8 cellular contexts compared by ENCODE assay signal in genomic region chr14:81453166-81453766, GRCh38. TPM values are rescaled to one million over a fixed set of nuclear protein-coding genes. Genes with fewer than 3 reads are reported as not detected.
DNase-seq lines count a peak whose midpoint lies in the region; ATAC-seq and TF ChIP-seq lines count a peak whose summit lies in the region.

No MANE protein-coding gene starts in this region.

- TF ChIP-seq POLR2A in erythroblast (IDR thresholded peaks at IDR 0.05; ENCODE audit: low read length) (no peak), upper lobe of left lung (IDR thresholded peaks at IDR 0.05) (no peak)

- ATAC-seq in GM18867 (IDR thresholded peaks at IDR 0.05; ENCODE audit: unreplicated experiment) = peak; percentile 74
- ATAC-seq in HG03097 (IDR thresholded peaks at IDR 0.05; ENCODE audit: low FRiP score, unreplicated experiment) = peak; percentile 59
- ATAC-seq in activated CD8-positive, alpha-beta T cell treated with anti-CD3 and anti-CD28 coated beads, Interleukin-2, amount 10 ng/mL, durations not matched to agents 7 days and 5 days = peak; percentile 74
- peak in 1 of 2 donors; percentile 63 for ATAC-seq in upper lobe of left lung (ENCODE audit: low FRiP score in 2 of 2)

- H3K36me3 ChIP-seq in BJ (ENCODE audit: control insufficient read depth, insufficient read depth, low read length) (no peaks in the 10 kb centered on the region), neural cell (ENCODE audit: insufficient read depth, low read length) (no peaks in the 10 kb centered on the region), upper lobe of left lung (no peaks in the 10 kb centered on the region)

- DNase-seq in BJ (ENCODE audit: low read depth) (no peak), NCI-H460 (ENCODE audit: extremely low read depth, low read depth) (peak; percentile 42), erythroblast (lab: John Stamatoyannopoulos, UW) (peak; percentile 74 to 86), upper lobe of left lung (peak in 1 of 2 donors; percentile 36)
- peak; percentile 67 for DNase-seq in activated CD8-positive, alpha-beta T cell treated with anti-CD3 and anti-CD28 coated beads, Interleukin-2, amount 10 ng/mL, durations not matched to agents 7 days and 5 days

- H4K20me1 ChIP-seq in neural cell (ENCODE audit: insufficient read depth) = no peaks in the 10 kb centered on the region

- H3K79me2 ChIP-seq in neural cell (replicated peaks; ENCODE audit: insufficient read depth, low read length) = no peaks in the 10 kb centered on the region

- 19 to 22% methylated on average over 8 of the region's 8 CpGs for WGBS in upper lobe of left lung, 2 donors

- peaks cover 19% of the 10 kb centered on the region for H3K27me3 Mint-ChIP-seq in activated CD8-positive, alpha-beta T cell treated with anti-CD3 and anti-CD28 coated beads, Interleukin-2, amount 10 ng/mL, durations not matched to agents 7 days and 5 days (ENCODE audit: low read depth)

- POLR2A ChIA-PET in BJ (lab: Charles Lee) = no interaction called here
- POLR2A ChIA-PET in activated CD8-positive, alpha-beta T cell treated with anti-CD3 and anti-CD28 coated beads, Interleukin-2, amount 10 ng/mL, durations not matched to agents 7 days and 5 days (lab: Charles Lee) = no interaction called here

- H3K9me2 ChIP-seq in neural cell (ENCODE audit: insufficient read depth, low read length) = no peaks in the 10 kb centered on the region

- H3K9me3 ChIP-seq in neural cell (ENCODE audit: low read length) (no peaks in the 10 kb centered on the region), upper lobe of left lung (no peaks in the 10 kb centered on the region)

- TF ChIP-seq CTCF in BJ (IDR thresholded peaks at IDR 0.05; ENCODE audit: insufficient read depth, low read depth, low read length) (peak; percentile 83), neural cell (IDR thresholded peaks at IDR 0.05; ENCODE audit: poor library complexity, severe bottlenecking) (peak; percentile 83), upper lobe of left lung (IDR thresholded peaks at IDR 0.05) (peak; percentile 64 to 93 (median 84))

- H3K4me3 ChIP-seq in BJ (ENCODE audit: low read depth, low read length) = no peak overlapping the region
- no peak overlapping the region for H3K4me3 ChIP-seq in neural cell (ENCODE audit: low read length)
- H3K4me3 ChIP-seq in upper lobe of left lung = no peak overlapping the region

- CTCF ChIA-PET in BJ (lab: Yijun Ruan, JAX) = interaction anchor here (0.6 to 12.6 kb wide), 22 partner anchors 8 to 267 kb away, joined by 3 to 331 read pairs (median 4); no protein-coding TSS in a partner anchor
- CTCF ChIA-PET in activated CD8-positive, alpha-beta T cell treated with anti-CD3 and anti-CD28 coated beads, Interleukin-2, amount 10 ng/mL, durations not matched to agents 7 days and 5 days (lab: Charles Lee) = interaction anchor here (0.6 to 6.9 kb wide), 15 partner anchors 9 to 466 kb away, joined by 3 to 71 read pairs (median 4); no protein-coding TSS in a partner anchor

- H3K4me2 ChIP-seq in neural cell (ENCODE audit: low read length) = no peak overlapping the region

- H3F3A ChIP-seq in neural cell (ENCODE audit: insufficient read depth, low read length, poor library complexity, severe bottlenecking) = no peaks in the 10 kb centered on the region

- H3K4me1 Mint-ChIP-seq in activated CD8-positive, alpha-beta T cell treated with anti-CD3 and anti-CD28 coated beads, Interleukin-2, amount 10 ng/mL, durations not matched to agents 7 days and 5 days (ENCODE audit: low read depth) = peaks cover 10% of the 10 kb centered on the region

- peaks cover 0 to 13% (median 11%) of the 10 kb centered on the region in 4 donors for H3K4me1 ChIP-seq in upper lobe of left lung

- H3K4me3 Mint-ChIP-seq in activated CD8-positive, alpha-beta T cell treated with anti-CD3 and anti-CD28 coated beads, Interleukin-2, amount 10 ng/mL, durations not matched to agents 7 days and 5 days = no peak overlapping the region

- H3K36me3 Mint-ChIP-seq in activated CD8-positive, alpha-beta T cell treated with anti-CD3 and anti-CD28 coated beads, Interleukin-2, amount 10 ng/mL, durations not matched to agents 7 days and 5 days (ENCODE audit: low read depth) = no peaks in the 10 kb centered on the region

- peak; percentile 83 for TF ChIP-seq RAD21 in neural cell (conservative IDR thresholded peaks at IDR 0.05)

- H2AFZ ChIP-seq in neural cell (ENCODE audit: low read depth, low read length) = no peak overlapping the region

- no peak for TF ChIP-seq EP300 in neural cell (conservative IDR thresholded peaks at IDR 0.05; ENCODE audit: poor library complexity, severe bottlenecking)
- TF ChIP-seq EP300 in upper lobe of left lung (IDR thresholded peaks at IDR 0.05) = no peak

- H3K9me3 Mint-ChIP-seq in activated CD8-positive, alpha-beta T cell treated with anti-CD3 and anti-CD28 coated beads, Interleukin-2, amount 10 ng/mL, durations not matched to agents 7 days and 5 days (ENCODE audit: insufficient read depth) = no peaks in the 10 kb centered on the region

- H3K9ac ChIP-seq in neural cell (ENCODE audit: low read length) = no peak overlapping the region

- H3K27ac ChIP-seq in neural cell (ENCODE audit: low read length) (no peak overlapping the region), upper lobe of left lung (no peak overlapping the region)

- peaks cover 8% of the 10 kb centered on the region for H3K27me3 ChIP-seq in BJ (ENCODE audit: control insufficient read depth, insufficient read depth, low read length)
- no peaks in the 10 kb centered on the region for H3K27me3 ChIP-seq in neural cell (ENCODE audit: insufficient read depth, low read depth, low read length)
- no peaks in the 10 kb centered on the region for H3K27me3 ChIP-seq in upper lobe of left lung

- no peak overlapping the region for H3K27ac Mint-ChIP-seq in activated CD8-positive, alpha-beta T cell treated with anti-CD3 and anti-CD28 coated beads, Interleukin-2, amount 10 ng/mL, durations not matched to agents 7 days and 5 days

TF ChIP-seq in neural cell, 6 proteins besides CTCF, POLR2A, EP300 and RAD21:
- TF ChIP-seq, protein P1, sequence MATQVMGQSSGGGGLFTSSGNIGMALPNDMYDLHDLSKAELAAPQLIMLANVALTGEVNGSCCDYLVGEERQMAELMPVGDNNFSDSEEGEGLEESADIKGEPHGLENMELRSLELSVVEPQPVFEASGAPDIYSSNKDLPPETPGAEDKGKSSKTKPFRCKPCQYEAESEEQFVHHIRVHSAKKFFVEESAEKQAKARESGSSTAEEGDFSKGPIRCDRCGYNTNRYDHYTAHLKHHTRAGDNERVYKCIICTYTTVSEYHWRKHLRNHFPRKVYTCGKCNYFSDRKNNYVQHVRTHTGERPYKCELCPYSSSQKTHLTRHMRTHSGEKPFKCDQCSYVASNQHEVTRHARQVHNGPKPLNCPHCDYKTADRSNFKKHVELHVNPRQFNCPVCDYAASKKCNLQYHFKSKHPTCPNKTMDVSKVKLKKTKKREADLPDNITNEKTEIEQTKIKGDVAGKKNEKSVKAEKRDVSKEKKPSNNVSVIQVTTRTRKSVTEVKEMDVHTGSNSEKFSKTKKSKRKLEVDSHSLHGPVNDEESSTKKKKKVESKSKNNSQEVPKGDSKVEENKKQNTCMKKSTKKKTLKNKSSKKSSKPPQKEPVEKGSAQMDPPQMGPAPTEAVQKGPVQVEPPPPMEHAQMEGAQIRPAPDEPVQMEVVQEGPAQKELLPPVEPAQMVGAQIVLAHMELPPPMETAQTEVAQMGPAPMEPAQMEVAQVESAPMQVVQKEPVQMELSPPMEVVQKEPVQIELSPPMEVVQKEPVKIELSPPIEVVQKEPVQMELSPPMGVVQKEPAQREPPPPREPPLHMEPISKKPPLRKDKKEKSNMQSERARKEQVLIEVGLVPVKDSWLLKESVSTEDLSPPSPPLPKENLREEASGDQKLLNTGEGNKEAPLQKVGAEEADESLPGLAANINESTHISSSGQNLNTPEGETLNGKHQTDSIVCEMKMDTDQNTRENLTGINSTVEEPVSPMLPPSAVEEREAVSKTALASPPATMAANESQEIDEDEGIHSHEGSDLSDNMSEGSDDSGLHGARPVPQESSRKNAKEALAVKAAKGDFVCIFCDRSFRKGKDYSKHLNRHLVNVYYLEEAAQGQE (IDR thresholded peaks at IDR 0.05; ENCODE audit: borderline replicate concordance) = no peak
- TF ChIP-seq MXI1 (conservative IDR thresholded peaks at IDR 0.05; ENCODE audit: poor library complexity, severe bottlenecking) = no peak
- TF ChIP-seq SMC3 (conservative IDR thresholded peaks at IDR 0.05; ENCODE audit: poor library complexity) = peak; percentile 87

RNA-seq across cellular contexts. Expression of gene STON2, which starts 53.1 kb away (rescaled TPM):
- polyA plus RNA-seq in BJ (2011; rRNA removed) (not detected in 2 replicates), neural cell (11.3 and 15.2 TPM in 2 replicates)
- polyA minus RNA-seq in BJ (2011; rRNA and poly(A)+ RNA removed) = 0.05 TPM in 1 of 2 replicates, not detected in the other
- total RNA-seq in NCI-H460 (2014; rRNA removed; shearing (Covaris generic)) = 0.32 and 0.40 TPM in 2 replicates
- polyA plus RNA-seq in NCI-H460 (2014; cell fraction: nucleus; rRNA removed) = 0.14 and 2.3 TPM in 2 replicates
- under 1 TPM in 1 of 2 experiments, not detected in 1; 0.13 TPM for total RNA-seq in activated CD8-positive, alpha-beta T cell treated with anti-CD3 and anti-CD28 coated beads, Interleukin-2, amount 10 ng/mL, durations not matched to agents 7 days and 5 days
- polyA minus RNA-seq in neural cell = 84.5 and 91.5 TPM in 2 replicates
- total RNA-seq in upper lobe of left lung = 10 to 100 TPM; 22.3 to 34.8 (median 26.7) TPM

Comparison
In these comparisons a context has a peak if more than half of its experiments do, and no peak if none do; other contexts are left out.
1. RNA of gene STON2, which starts 53.1 kb away (total RNA-seq): 22.3 to 34.8 TPM in upper lobe of left lung; 0.32 to 0.40 TPM in NCI-H460 and 0.13 TPM in activated CD8-positive, alpha-beta T cell treated with anti-CD3 and anti-CD28 coated beads, Interleukin-2, amount 10 ng/mL, durations not matched to agents 7 days and 5 days; every median in the first group is over 10 times any median in the second.
2. Peak in every context shown above with its lines, with median percentiles within 50 percentile points of each other: CTCF ChIP-seq.